Comparison of ENCODE assay signal across 9 cellular contexts in genomic region chr3:47612178-47612577, GRCh38. TPM values are rescaled to one million over a fixed set of nuclear protein-coding genes. Genes with fewer than 3 reads are reported as not detected.
DNase-seq lines count a peak whose midpoint lies in the region; ATAC-seq and TF ChIP-seq lines count a peak whose summit lies in the region.
"Had no signal": no experiment of that assay in that cellular context is flagged by ENCODE, and none has a peak within 500 bp of the region (broad histone marks: within the 10 kb centered on the region; RNA-seq: fewer than 3 reads in every experiment).

No MANE protein-coding gene starts in this region.

- H3K27me3 ChIP-seq in mammary epithelial cell (ENCODE audit: insufficient read depth, low read length), result no peaks in the 10 kb centered on the region

- in situ Hi-C loops in mammary epithelial cell (cut with MboI; ENCODE audit: low sequenced_read_pairs in 2 of 2), result no loop called here

- H3K79me2 ChIP-seq in mammary epithelial cell (ENCODE audit: insufficient read depth, low read length), result peaks cover 3% of the 10 kb centered on the region

- H3K36me3 Mint-ChIP-seq in activated CD4-positive, alpha-beta T cell treated with anti-CD3 and anti-CD28 coated beads for 36 hours (ENCODE audit: low read depth), result peaks cover 40% of the 10 kb centered on the region

- no peaks in the 10 kb centered on the region for H3K9me3 Mint-ChIP-seq in activated CD4-positive, alpha-beta T cell treated with anti-CD3 and anti-CD28 coated beads for 36 hours (ENCODE audit: low read depth)

- H3K27ac Mint-ChIP-seq in activated CD4-positive, alpha-beta T cell treated with anti-CD3 and anti-CD28 coated beads for 36 hours, result peak overlapping the region; percentile 15

- no peak for ATAC-seq in activated CD4-positive, alpha-beta T cell treated with anti-CD3 and anti-CD28 coated beads for 36 hours
- peak; percentile 49 for ATAC-seq in left colon
- no peak for ATAC-seq in GM19351 (IDR thresholded peaks at IDR 0.05; ENCODE audit: unreplicated experiment)
- ATAC-seq in GM21381 (IDR thresholded peaks at IDR 0.05; ENCODE audit: unreplicated experiment), result no peak

- no peaks in the 10 kb centered on the region for H4K20me1 ChIP-seq in mammary epithelial cell (ENCODE audit: insufficient read depth, low read length)

- CTCF ChIA-PET in activated CD4-positive, alpha-beta T cell treated with anti-CD3 and anti-CD28 coated beads for 36 hours (lab: Charles Lee), result interaction anchor here (1.3 kb wide), 1 partner anchor 22 kb away, joined by 4 read pairs; no protein-coding TSS in a partner anchor
- CTCF ChIA-PET in mammary epithelial cell (lab: Charles Lee; ENCODE audit: low non-redundant PET), result no interaction called here

- peaks cover 16% of the 10 kb centered on the region for H3K36me3 ChIP-seq in mammary epithelial cell (ENCODE audit: insufficient read depth, low read length)

- POLR2A ChIA-PET in activated CD4-positive, alpha-beta T cell treated with anti-CD3 and anti-CD28 coated beads for 36 hours (lab: Charles Lee), result no interaction called here

- H3K27ac ChIP-seq in mammary epithelial cell (ENCODE audit: insufficient read depth, low read depth, low read length), result no peak overlapping the region
- peak overlapping the region; percentile 70 for H3K27ac ChIP-seq in temporal lobe (ENCODE audit: low read depth, low read length)

- H3K4me1 Mint-ChIP-seq in activated CD4-positive, alpha-beta T cell treated with anti-CD3 and anti-CD28 coated beads for 36 hours, result no peaks in the 10 kb centered on the region

- no peak overlapping the region for H3K4me2 ChIP-seq in mammary epithelial cell (ENCODE audit: insufficient read depth, low read depth, low read length)

- TF ChIP-seq CTCF in mammary epithelial cell (conservative IDR thresholded peaks at IDR 0.05 in 1 of 2, IDR thresholded peaks at IDR 0.05 in 1 of 2; ENCODE audit: extremely low read depth in 1 of 2, insufficient read depth in 1 of 2, low read depth in 1 of 2, low read length in 2 of 2), result no peak

- intact Hi-C loops in activated CD4-positive, alpha-beta T cell treated with anti-CD3 and anti-CD28 coated beads for 36 hours (cut with DNase I, micrococcal nuclease), result no loop called here
- intact Hi-C loops in mammary epithelial cell (cut with micrococcal nuclease), result loop anchor here (5.0 kb wide), 1 partner anchor 90 kb away; no protein-coding TSS in a partner anchor
- intact Hi-C loops in left colon (cut with DNase I, micrococcal nuclease), result no loop called here

- H3K4me1 ChIP-seq in mammary epithelial cell (ENCODE audit: insufficient read depth, low read length), result peaks cover 7% of the 10 kb centered on the region

- H3K9ac ChIP-seq in mammary epithelial cell (ENCODE audit: insufficient read depth, low read length), result no peak overlapping the region

- no peak overlapping the region for H3K4me3 Mint-ChIP-seq in activated CD4-positive, alpha-beta T cell treated with anti-CD3 and anti-CD28 coated beads for 36 hours

- DNase-seq in activated CD4-positive, alpha-beta T cell treated with anti-CD3 and anti-CD28 coated beads for 36 hours, result no peak
- no peak for DNase-seq in activated CD4-positive, alpha-beta T cell treated with anti-CD3 and anti-CD28 coated beads, Interleukin-2, amount 50 U/mL, for 4 hours
- peak; percentile 11 for DNase-seq in mammary epithelial cell
- DNase-seq in left colon, result no peak
- no peak for DNase-seq in RPMI8226
- DNase-seq: KG1 had no signal

- H2AFZ ChIP-seq in mammary epithelial cell (ENCODE audit: low read depth, low read length), result no peak overlapping the region

- H3K4me3 ChIP-seq in mammary epithelial cell (replicated peaks in 1 of 3; ENCODE audit: insufficient read depth in 1 of 3, low read depth in 2 of 3, low read length in 3 of 3), result no peak overlapping the region

- H3K9me3 ChIP-seq in mammary epithelial cell (replicated peaks; ENCODE audit: insufficient read depth, low read length), result no peaks in the 10 kb centered on the region

- BruUV-seq in mammary epithelial cell (replicated peaks; lab: Mats Ljungman, UMichigan), result no TSS peak

- H3K27me3 Mint-ChIP-seq in activated CD4-positive, alpha-beta T cell treated with anti-CD3 and anti-CD28 coated beads for 36 hours, result no peaks in the 10 kb centered on the region

- dilution Hi-C loops in mammary epithelial cell (cut with HindIII; ENCODE audit: low sequenced_read_pairs), result no loop called here

RNA-seq across cellular contexts. Expression of gene CSPG5, which starts 33.5 kb away (rescaled TPM):
- under 1 TPM; 0.78 to 0.97 TPM for total RNA-seq in activated CD4-positive, alpha-beta T cell treated with anti-CD3 and anti-CD28 coated beads for 36 hours
- under 1 TPM; 0.50 to 0.99 TPM for total RNA-seq in mammary epithelial cell
- 0.19 TPM for polyA plus RNA-seq in mammary epithelial cell
- polyA minus RNA-seq in mammary epithelial cell, result not detected
- under 1 TPM; 0.46 to 0.47 TPM for total RNA-seq in left colon
- 111 TPM for total RNA-seq in temporal lobe

Comparison
In these comparisons a context has a peak if more than half of its experiments do, and no peak if none do; other contexts are left out.
1. RNA of gene CSPG5, which starts 33.5 kb away (total RNA-seq): 111 TPM in temporal lobe (single experiment); 0.50 to 0.99 TPM in mammary epithelial cell, 0.78 to 0.97 TPM in activated CD4-positive, alpha-beta T cell treated with anti-CD3 and anti-CD28 coated beads for 36 hours and 0.46 to 0.47 TPM in left colon; every median in the first group is over 10 times any median in the second.